9 cellular contexts compared by ENCODE assay signal in the genomic region with DNA sequence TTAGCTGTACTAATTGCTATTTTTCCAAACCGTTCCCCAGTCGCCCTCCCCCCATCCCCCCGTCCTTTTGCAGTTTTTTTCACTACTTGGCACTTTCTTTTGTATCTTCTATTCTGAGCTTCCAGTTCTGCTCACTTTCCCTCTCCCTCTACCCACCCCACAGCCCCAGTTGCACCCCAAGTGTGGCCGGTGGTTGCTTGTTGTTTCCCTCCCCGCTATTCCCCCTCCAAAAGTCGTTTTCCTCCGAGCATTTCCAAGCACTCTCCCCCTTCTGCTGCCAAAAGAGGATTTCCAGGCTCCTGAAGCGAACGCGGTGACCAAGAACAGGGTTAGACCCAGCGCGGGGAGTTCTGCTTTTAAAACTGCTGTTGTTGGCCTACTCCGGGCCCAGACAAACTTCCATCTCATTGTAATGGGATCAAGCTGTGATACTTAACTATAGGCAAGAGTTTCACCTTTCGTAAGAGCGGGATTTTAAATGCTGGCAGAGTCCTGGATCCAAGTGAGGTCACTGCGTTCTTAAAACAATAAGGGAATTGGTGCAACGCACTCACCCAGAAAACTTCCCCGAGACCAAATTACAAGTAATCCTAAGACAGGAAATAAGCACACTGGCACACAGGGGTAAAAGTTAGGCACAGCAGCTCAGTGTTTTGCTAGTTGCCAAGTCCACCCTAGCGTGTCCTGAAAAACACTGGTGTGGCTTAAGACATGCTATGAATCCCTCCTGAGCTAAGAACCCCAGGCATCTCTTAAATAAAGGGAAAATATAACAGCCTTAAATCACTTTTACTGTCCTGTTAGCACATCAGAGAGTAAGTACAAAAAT. TPM values are rescaled to one million over a fixed set of nuclear protein-coding genes. Genes with fewer than 3 reads are reported as not detected.
DNase-seq lines count a peak whose midpoint lies in the region; ATAC-seq lines count a peak whose summit lies in the region.
"Had no signal": no experiment of that assay in that cellular context is flagged by ENCODE, and none has a peak within 500 bp of the region (broad histone marks: within the 10 kb centered on the region; RNA-seq: fewer than 3 reads in every experiment).

No MANE protein-coding gene starts in this region.

- peak overlapping the region; percentile 85 for H3K27ac ChIP-seq in stomach smooth muscle (ENCODE audit: low read length)
- H3K27ac ChIP-seq: neutrophil had no signal

- H3K27me3 Mint-ChIP-seq in activated T-cell treated with anti-CD3 and anti-CD28 coated beads, Interleukin-2, amount 50 U/mL, for 4 hours (ENCODE audit: low read depth): peaks cover 4% of the 10 kb centered on the region
- no peaks in the 10 kb centered on the region for H3K27me3 Mint-ChIP-seq in activated T-helper 17 cell treated with anti-CD3 and anti-CD28 coated beads, Interleukin-2, amount 50 U/mL, for 72 hours

- peaks cover 28% of the 10 kb centered on the region for H3K4me1 Mint-ChIP-seq in activated T-cell treated with anti-CD3 and anti-CD28 coated beads, Interleukin-2, amount 50 U/mL, for 4 hours (ENCODE audit: low read depth)
- H3K4me1 Mint-ChIP-seq in activated T-helper 17 cell treated with anti-CD3 and anti-CD28 coated beads, Interleukin-2, amount 50 U/mL, for 72 hours: peaks cover 29% of the 10 kb centered on the region

- H3K4me1 ChIP-seq in stomach smooth muscle (ENCODE audit: control insufficient read depth, insufficient read depth, low read length): peaks cover 31% of the 10 kb centered on the region

- H3K9me3 Mint-ChIP-seq in activated T-cell treated with anti-CD3 and anti-CD28 coated beads, Interleukin-2, amount 50 U/mL, for 4 hours: no peaks in the 10 kb centered on the region
- no peaks in the 10 kb centered on the region for H3K9me3 Mint-ChIP-seq in activated T-helper 17 cell treated with anti-CD3 and anti-CD28 coated beads, Interleukin-2, amount 50 U/mL, for 72 hours

- ATAC-seq in activated T-cell treated with anti-CD3 and anti-CD28 coated beads, Interleukin-2, amount 50 U/mL, for 4 hours: no peak
- ATAC-seq in activated T-helper 17 cell treated with anti-CD3 and anti-CD28 coated beads, Interleukin-2, amount 50 U/mL, for 72 hours (replicated peaks): no peak
- ATAC-seq in HG02840 (IDR thresholded peaks at IDR 0.05; ENCODE audit: low FRiP score, unreplicated experiment): no peak

- H3K9ac ChIP-seq in stomach smooth muscle (ENCODE audit: low read length in 2 of 2): peak overlapping the region; percentile 47 to 70

- peak overlapping the region; percentile 83 for H3K27ac Mint-ChIP-seq in activated T-helper 17 cell treated with anti-CD3 and anti-CD28 coated beads, Interleukin-2, amount 50 U/mL, for 72 hours

- peak overlapping the region; percentile 85 for H3K4me3 Mint-ChIP-seq in activated T-cell treated with anti-CD3 and anti-CD28 coated beads, Interleukin-2, amount 50 U/mL, for 4 hours
- H3K4me3 Mint-ChIP-seq in activated T-helper 17 cell treated with anti-CD3 and anti-CD28 coated beads, Interleukin-2, amount 50 U/mL, for 72 hours: peak overlapping the region; percentile 84

- no peaks in the 10 kb centered on the region for H3K27me3 ChIP-seq in stomach smooth muscle (ENCODE audit: control insufficient read depth in 1 of 2, insufficient read depth in 2 of 2, low read length in 2 of 2)

- DNase-seq in activated T-cell treated with anti-CD3 and anti-CD28 coated beads, Interleukin-2, amount 50 U/mL, for 4 hours: no peak
- DNase-seq in activated T-cell treated with anti-CD3 and anti-CD28 coated beads for 4 hours (no peak), iPS-NIHi11 (ENCODE audit: low spot score) (peak; percentile 55), H4 (ENCODE audit: low spot score) (no peak)
- no peak for DNase-seq in stimulated activated CD4-positive, alpha-beta T cell treated with anti-CD3 and anti-CD28 coated beads, Interleukin-2, amount 100 ng/mL, for 48 hours

- no peaks in the 10 kb centered on the region for H3K36me3 Mint-ChIP-seq in activated T-cell treated with anti-CD3 and anti-CD28 coated beads, Interleukin-2, amount 50 U/mL, for 4 hours (ENCODE audit: insufficient read depth)
- peaks cover 20% of the 10 kb centered on the region for H3K36me3 Mint-ChIP-seq in activated T-helper 17 cell treated with anti-CD3 and anti-CD28 coated beads, Interleukin-2, amount 50 U/mL, for 72 hours (ENCODE audit: low read depth)

- peak overlapping the region; percentile 82 to 86 for H3K4me3 ChIP-seq in stomach smooth muscle (ENCODE audit: low read length in 2 of 2)

- no peaks in the 10 kb centered on the region for H3K9me3 ChIP-seq in stomach smooth muscle (ENCODE audit: control insufficient read depth in 2 of 2, low read length in 2 of 2)
- H3K9me3 ChIP-seq: neutrophil had no signal

- no peaks in the 10 kb centered on the region for H3K36me3 ChIP-seq in stomach smooth muscle (ENCODE audit: control insufficient read depth in 2 of 2, insufficient read depth in 2 of 2, low read length in 2 of 2)
- H3K36me3 ChIP-seq: neutrophil had no signal

RNA-seq across cellular contexts. Expression of gene RGS10, which starts 1.5 kb away (rescaled TPM):
- total RNA-seq in activated T-cell treated with anti-CD3 and anti-CD28 coated beads, Interleukin-2, amount 50 U/mL, for 4 hours: 100 to 1,000 TPM; 116 to 163 (median 137) TPM
- total RNA-seq in activated T-helper 17 cell treated with anti-CD3 and anti-CD28 coated beads, Interleukin-2, amount 50 U/mL, for 72 hours: 10 to 100 TPM; 85.2 to 87.7 TPM
- total RNA-seq in H4 (2014; rRNA removed; shearing (Covaris generic)): 28.7 and 36.2 TPM in 2 replicates

RNA-seq across cellular contexts. Expression of gene TIAL1, which starts 52.7 kb away (rescaled TPM):
- 100 to 1,000 TPM; 177 TPM for total RNA-seq in activated T-cell treated with anti-CD3 and anti-CD28 coated beads, Interleukin-2, amount 50 U/mL, for 4 hours
- total RNA-seq in activated T-helper 17 cell treated with anti-CD3 and anti-CD28 coated beads, Interleukin-2, amount 50 U/mL, for 72 hours: 100 to 1,000 TPM; 195 to 202 TPM
- total RNA-seq in H4 (2014; rRNA removed; shearing (Covaris generic)): 37.9 and 51.4 TPM in 2 replicates
